1 cellular context compared by ENCODE assay signal in genomic region chr4:145182212-145182611, GRCh38.
TF ChIP-seq lines count a peak whose summit lies in the region.

No MANE protein-coding gene starts in this region.

TF ChIP-seq in GM12878, 131 proteins besides CTCF, POLR2A, EP300 and RAD21:
- TF ChIP-seq CHD2 (IDR thresholded peaks at IDR 0.05; ENCODE audit: borderline replicate concordance, low read depth, low read length) (no peak), CBX5 (IDR thresholded peaks at IDR 0.05; ENCODE audit: low read depth) (no peak), KAT2A (conservative IDR thresholded peaks at IDR 0.05; ENCODE audit: control insufficient read depth, low read depth, low read length) (no peak), RUNX3 (IDR thresholded peaks at IDR 0.05; ENCODE audit: low read length) (peak; percentile 54), EED (IDR thresholded peaks at IDR 0.05; ENCODE audit: low read depth) (no peak), MXI1 (IDR thresholded peaks at IDR 0.05; ENCODE audit: low read depth, low read length) (no peak), ZNF687 (IDR thresholded peaks at IDR 0.05) (no peak), E4F1 (IDR thresholded peaks at IDR 0.05; ENCODE audit: borderline replicate concordance, partially characterized antibody) (no peak), CREM (IDR thresholded peaks at IDR 0.05; ENCODE audit: low read depth) (peak; percentile 32; the same call in 1 of the 2 replicates), CBX3 (IDR thresholded peaks at IDR 0.05; ENCODE audit: borderline replicate concordance, low read depth) (no peak), TCF3 (IDR thresholded peaks at IDR 0.05; ENCODE audit: borderline replicate concordance, insufficient read depth, low read depth, low read length) (no peak), SMAD5 (IDR thresholded peaks at IDR 0.05; ENCODE audit: low read depth) (no peak), TCF12 (IDR thresholded peaks at IDR 0.05; ENCODE audit: low read depth, low read length) (0 out of 2 replicates have a peak, but pooled peaks have one; percentile 34), ZNF384 (IDR thresholded peaks at IDR 0.05; ENCODE audit: borderline replicate concordance, low read depth, low read length) (no peak), RFX5 (IDR thresholded peaks at IDR 0.05; ENCODE audit: low read depth, low read length) (no peak), POLR2AphosphoS5 (IDR thresholded peaks at IDR 0.05; ENCODE audit: low read length) (no peak), DPF2 (IDR thresholded peaks at IDR 0.05) (no peak), SPI1 (IDR thresholded peaks at IDR 0.05; ENCODE audit: borderline replicate concordance, insufficient read depth, low read depth, low read length) (no peak), NFIC (IDR thresholded peaks at IDR 0.05; ENCODE audit: low read depth, low read length) (peak; percentile 73), SKIL (IDR thresholded peaks at IDR 0.05; ENCODE audit: low read depth, poor library complexity, severe bottlenecking) (no peak), SIN3A (IDR thresholded peaks at IDR 0.05; ENCODE audit: low read depth, low read length) (no peak), ASH2L (IDR thresholded peaks at IDR 0.05; ENCODE audit: borderline replicate concordance, low read depth) (no peak), JUNB (IDR thresholded peaks at IDR 0.05) (peak; percentile 72), POLR2AphosphoS2 (IDR thresholded peaks at IDR 0.05; ENCODE audit: low read depth, low read length) (no peak), IKZF1 (conservative IDR thresholded peaks at IDR 0.05) (no peak), SREBF1 (IDR thresholded peaks at IDR 0.05; ENCODE audit: low read length) (no peak), NRF1 (conservative IDR thresholded peaks at IDR 0.05; ENCODE audit: low read depth, low read length) (no peak), IRF3 (IDR thresholded peaks at IDR 0.05) (no peak), CHD4 (IDR thresholded peaks at IDR 0.05) (no peak), MEF2A (IDR thresholded peaks at IDR 0.05; ENCODE audit: insufficient read depth, low read depth, low read length) (peak; percentile 92), IRF4 (IDR thresholded peaks at IDR 0.05; ENCODE audit: low read depth, low read length) (0 out of 2 replicates have a peak, but pooled peaks have one; percentile 23), ZNF622 (IDR thresholded peaks at IDR 0.05) (no peak), HDGF (IDR thresholded peaks at IDR 0.05) (no peak), ZBTB33 (IDR thresholded peaks at IDR 0.05) (no peak), NKRF (conservative IDR thresholded peaks at IDR 0.05) (no peak), NR2C1 (IDR thresholded peaks at IDR 0.05) (no peak), ZZZ3 (IDR thresholded peaks at IDR 0.05; ENCODE audit: control insufficient read depth, insufficient read length, low read depth) (no peak)
